ENCODE assay signal across 10 cellular contexts in genomic region chr16:2692251-2692947, GRCh38. TPM values are rescaled to one million over a fixed set of nuclear protein-coding genes. Genes with fewer than 3 reads are reported as not detected.
DNase-seq lines count a peak whose midpoint lies in the region; ATAC-seq and TF ChIP-seq lines count a peak whose summit lies in the region.
"Had no signal": no experiment of that assay in that cellular context is flagged by ENCODE, and none has a peak within 500 bp of the region (broad histone marks: within the 10 kb centered on the region; RNA-seq: fewer than 3 reads in every experiment).

No MANE protein-coding gene starts in this region.

- WGBS in thyroid gland, 2 donors: 80 to 81% methylated on average over 12 to 14 of the region's 14 CpGs

- DNase-seq in NCI-H1694 (lab: John Stamatoyannopoulos, UW) (peak; percentile 33), NCI-H1694 treated with DMSO at 0.1 percent for 48 hours (lab: John Stamatoyannopoulos, UW) (no peak), medulla oblongata (ENCODE audit: extremely low spot score) (peak; percentile 88), thyroid gland (no peak)
- no peak for DNase-seq in activated naive CD4-positive, alpha-beta T cell treated with anti-CD3 and anti-CD28 coated beads, Interleukin-2, amount 10 ng/mL, durations not matched to agents 7 days and 5 days
- DNase-seq: NCI-H524 treated with DMSO at 0.1 percent for 48 hours had no signal

- ATAC-seq in HG03159 (IDR thresholded peaks at IDR 0.05; ENCODE audit: unreplicated experiment) (no peak), GM21737 (IDR thresholded peaks at IDR 0.05; ENCODE audit: unreplicated experiment) (no peak)

- no peak for TF ChIP-seq CTCF in thyroid gland (IDR thresholded peaks at IDR 0.05)

- H3K27ac Mint-ChIP-seq in activated naive CD4-positive, alpha-beta T cell treated with anti-CD3 and anti-CD28 coated beads, Interleukin-2, amount 10 ng/mL, durations not matched to agents 7 days and 5 days: no peak overlapping the region

- H3K4me3 Mint-ChIP-seq in activated naive CD4-positive, alpha-beta T cell treated with anti-CD3 and anti-CD28 coated beads, Interleukin-2, amount 10 ng/mL, durations not matched to agents 7 days and 5 days: no peak overlapping the region

- no peaks in the 10 kb centered on the region for H3K27me3 Mint-ChIP-seq in activated naive CD4-positive, alpha-beta T cell treated with anti-CD3 and anti-CD28 coated beads, Interleukin-2, amount 10 ng/mL, durations not matched to agents 7 days and 5 days

- H3K36me3 ChIP-seq in thyroid gland: peaks cover 6 to 8% of the 10 kb centered on the region in 2 donors

- H3K9me3 Mint-ChIP-seq in activated naive CD4-positive, alpha-beta T cell treated with anti-CD3 and anti-CD28 coated beads, Interleukin-2, amount 10 ng/mL, durations not matched to agents 7 days and 5 days: no peaks in the 10 kb centered on the region

- H3K27ac ChIP-seq in cingulate gyrus (ENCODE audit: low read depth, low read length) (peak overlapping the region; percentile 88), thyroid gland (peak overlapping the region in 2 of 3 donors; percentile 58 to 82)
- H3K27ac ChIP-seq: 22Rv1 had no signal

- CTCF ChIA-PET in activated naive CD4-positive, alpha-beta T cell treated with anti-CD3 and anti-CD28 coated beads, Interleukin-2, amount 10 ng/mL, durations not matched to agents 7 days and 5 days (lab: Charles Lee): no interaction called here

- intact Hi-C loops in thyroid gland (cut with DNase I): no loop called here

- no peak overlapping the region for H3K4me3 ChIP-seq in thyroid gland (replicated peaks in 1 of 3)

- no peaks in the 10 kb centered on the region for H3K27me3 ChIP-seq in thyroid gland

- no peak for TF ChIP-seq POLR2A in thyroid gland (IDR thresholded peaks at IDR 0.05)

- H3K9me3 ChIP-seq in thyroid gland: no peaks in the 10 kb centered on the region

- H3K4me1 ChIP-seq in thyroid gland: peaks cover 24 to 31% of the 10 kb centered on the region in 2 donors

- H3K4me1 Mint-ChIP-seq in activated naive CD4-positive, alpha-beta T cell treated with anti-CD3 and anti-CD28 coated beads, Interleukin-2, amount 10 ng/mL, durations not matched to agents 7 days and 5 days: peaks cover 15% of the 10 kb centered on the region

- H3K36me3 Mint-ChIP-seq in activated naive CD4-positive, alpha-beta T cell treated with anti-CD3 and anti-CD28 coated beads, Interleukin-2, amount 10 ng/mL, durations not matched to agents 7 days and 5 days: peaks cover 8% of the 10 kb centered on the region

RNA-seq across cellular contexts. Expression of gene KCTD5, which starts 10.1 kb away (rescaled TPM):
- 10 to 100 TPM in 3 of 4 donors, 1 to 10 TPM in 1; 8.6 to 23.3 (median 15.1) TPM for total RNA-seq in thyroid gland

RNA-seq across cellular contexts. Expression of gene PRSS27, which starts 27.6 kb away (rescaled TPM):
- 1 to 10 TPM in 3 of 4 donors, not detected in 1; 1.1 to 1.5 (median 1.1) TPM for total RNA-seq in thyroid gland

Comparison
In these comparisons a context has a peak if more than half of its experiments do, and no peak if none do; other contexts are left out.
1. DNase-seq: peak in NCI-H1694 (single experiment) and medulla oblongata (single experiment); none in NCI-H1694 treated with DMSO at 0.1 percent for 48 hours (single experiment), thyroid gland (0 of 2) and activated naive CD4-positive, alpha-beta T cell treated with anti-CD3 and anti-CD28 coated beads, Interleukin-2, amount 10 ng/mL, durations not matched to agents 7 days and 5 days (single experiment).